ENCODE assay signal across 2 cellular contexts in the genomic region with DNA sequence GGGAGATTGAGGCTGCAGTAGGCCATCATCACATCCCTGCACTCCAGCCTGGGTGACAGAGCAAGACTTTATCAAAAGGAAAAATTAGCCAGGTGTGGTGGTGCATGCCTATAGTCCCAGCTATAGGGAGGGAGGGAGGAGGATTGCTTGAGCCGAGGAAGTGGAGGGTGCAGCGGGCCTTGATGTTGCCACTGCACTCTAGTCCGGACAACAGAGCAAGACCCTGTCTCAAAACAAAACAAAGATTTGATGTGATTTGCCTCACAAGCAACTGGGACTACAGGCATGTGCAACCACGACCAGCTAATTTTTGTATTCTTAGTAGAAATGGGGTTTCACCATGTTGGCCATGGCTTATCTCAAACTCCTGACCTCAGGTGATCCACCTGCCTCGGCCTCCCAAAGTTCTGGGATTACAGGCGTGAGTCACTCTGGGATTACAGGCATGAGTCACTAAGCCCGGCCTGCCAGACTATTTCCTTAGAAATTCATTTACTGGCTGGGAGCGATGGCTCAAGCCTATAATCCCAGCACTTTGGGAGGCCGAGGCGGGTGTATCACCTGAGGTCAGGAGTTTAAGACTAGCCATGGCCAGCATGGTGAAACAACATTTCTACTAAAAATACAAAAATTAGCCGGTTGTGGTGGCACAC.
A peak's percentile ranks its signal among the peaks of the same experiment; 100 is the strongest.
TF ChIP-seq lines count a peak whose summit lies in the region.

No MANE protein-coding gene starts in this region.

TF ChIP-seq in GM23338, 12 proteins besides CTCF, POLR2A, EP300 and RAD21 (continues in another document):
- no peak for TF ChIP-seq ZNF114 (CRISPR knock-in tag; IDR thresholded peaks at IDR 0.05)
- no peak for TF ChIP-seq EZH2 (IDR thresholded peaks at IDR 0.05; ENCODE audit: low read depth, unreplicated experiment)
- no peak for TF ChIP-seq ZNF331 (CRISPR knock-in tag; IDR thresholded peaks at IDR 0.05; ENCODE audit: low read depth)
- TF ChIP-seq, protein P1, sequence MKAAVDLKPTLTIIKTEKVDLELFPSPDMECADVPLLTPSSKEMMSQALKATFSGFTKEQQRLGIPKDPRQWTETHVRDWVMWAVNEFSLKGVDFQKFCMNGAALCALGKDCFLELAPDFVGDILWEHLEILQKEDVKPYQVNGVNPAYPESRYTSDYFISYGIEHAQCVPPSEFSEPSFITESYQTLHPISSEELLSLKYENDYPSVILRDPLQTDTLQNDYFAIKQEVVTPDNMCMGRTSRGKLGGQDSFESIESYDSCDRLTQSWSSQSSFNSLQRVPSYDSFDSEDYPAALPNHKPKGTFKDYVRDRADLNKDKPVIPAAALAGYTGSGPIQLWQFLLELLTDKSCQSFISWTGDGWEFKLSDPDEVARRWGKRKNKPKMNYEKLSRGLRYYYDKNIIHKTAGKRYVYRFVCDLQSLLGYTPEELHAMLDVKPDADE (IDR thresholded peaks at IDR 0.05): no peak
- TF ChIP-seq JUNB (IDR thresholded peaks at IDR 0.05; ENCODE audit: unreplicated experiment): no peak
- no peak for TF ChIP-seq POLR2AphosphoS5 (IDR thresholded peaks at IDR 0.05; ENCODE audit: low read depth)
- TF ChIP-seq, protein P2, sequence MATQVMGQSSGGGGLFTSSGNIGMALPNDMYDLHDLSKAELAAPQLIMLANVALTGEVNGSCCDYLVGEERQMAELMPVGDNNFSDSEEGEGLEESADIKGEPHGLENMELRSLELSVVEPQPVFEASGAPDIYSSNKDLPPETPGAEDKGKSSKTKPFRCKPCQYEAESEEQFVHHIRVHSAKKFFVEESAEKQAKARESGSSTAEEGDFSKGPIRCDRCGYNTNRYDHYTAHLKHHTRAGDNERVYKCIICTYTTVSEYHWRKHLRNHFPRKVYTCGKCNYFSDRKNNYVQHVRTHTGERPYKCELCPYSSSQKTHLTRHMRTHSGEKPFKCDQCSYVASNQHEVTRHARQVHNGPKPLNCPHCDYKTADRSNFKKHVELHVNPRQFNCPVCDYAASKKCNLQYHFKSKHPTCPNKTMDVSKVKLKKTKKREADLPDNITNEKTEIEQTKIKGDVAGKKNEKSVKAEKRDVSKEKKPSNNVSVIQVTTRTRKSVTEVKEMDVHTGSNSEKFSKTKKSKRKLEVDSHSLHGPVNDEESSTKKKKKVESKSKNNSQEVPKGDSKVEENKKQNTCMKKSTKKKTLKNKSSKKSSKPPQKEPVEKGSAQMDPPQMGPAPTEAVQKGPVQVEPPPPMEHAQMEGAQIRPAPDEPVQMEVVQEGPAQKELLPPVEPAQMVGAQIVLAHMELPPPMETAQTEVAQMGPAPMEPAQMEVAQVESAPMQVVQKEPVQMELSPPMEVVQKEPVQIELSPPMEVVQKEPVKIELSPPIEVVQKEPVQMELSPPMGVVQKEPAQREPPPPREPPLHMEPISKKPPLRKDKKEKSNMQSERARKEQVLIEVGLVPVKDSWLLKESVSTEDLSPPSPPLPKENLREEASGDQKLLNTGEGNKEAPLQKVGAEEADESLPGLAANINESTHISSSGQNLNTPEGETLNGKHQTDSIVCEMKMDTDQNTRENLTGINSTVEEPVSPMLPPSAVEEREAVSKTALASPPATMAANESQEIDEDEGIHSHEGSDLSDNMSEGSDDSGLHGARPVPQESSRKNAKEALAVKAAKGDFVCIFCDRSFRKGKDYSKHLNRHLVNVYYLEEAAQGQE (IDR thresholded peaks at IDR 0.05; ENCODE audit: unreplicated experiment): no peak
- no peak for TF ChIP-seq NANOG (IDR thresholded peaks at IDR 0.05; ENCODE audit: borderline replicate concordance)

TF ChIP-seq in WTC11, 78 proteins besides CTCF, POLR2A, EP300 and RAD21:
- TF ChIP-seq, protein P3, sequence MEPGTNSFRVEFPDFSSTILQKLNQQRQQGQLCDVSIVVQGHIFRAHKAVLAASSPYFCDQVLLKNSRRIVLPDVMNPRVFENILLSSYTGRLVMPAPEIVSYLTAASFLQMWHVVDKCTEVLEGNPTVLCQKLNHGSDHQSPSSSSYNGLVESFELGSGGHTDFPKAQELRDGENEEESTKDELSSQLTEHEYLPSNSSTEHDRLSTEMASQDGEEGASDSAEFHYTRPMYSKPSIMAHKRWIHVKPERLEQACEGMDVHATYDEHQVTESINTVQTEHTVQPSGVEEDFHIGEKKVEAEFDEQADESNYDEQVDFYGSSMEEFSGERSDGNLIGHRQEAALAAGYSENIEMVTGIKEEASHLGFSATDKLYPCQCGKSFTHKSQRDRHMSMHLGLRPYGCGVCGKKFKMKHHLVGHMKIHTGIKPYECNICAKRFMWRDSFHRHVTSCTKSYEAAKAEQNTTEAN (CRISPR knock-in tag; IDR thresholded peaks at IDR 0.05): no peak
- TF ChIP-seq ZNF121 (CRISPR knock-in tag; IDR thresholded peaks at IDR 0.05) (peak; percentile 76), FOXP1 (CRISPR knock-in tag; IDR thresholded peaks at IDR 0.05; ENCODE audit: borderline replicate concordance) (no peak), SMAD4 (CRISPR knock-in tag; IDR thresholded peaks at IDR 0.05) (no peak), OVOL2 (CRISPR knock-in tag; IDR thresholded peaks at IDR 0.05; ENCODE audit: borderline replicate concordance) (no peak), TCF7 (CRISPR knock-in tag; IDR thresholded peaks at IDR 0.05; ENCODE audit: low read depth) (no peak)
- TF ChIP-seq, protein P4, sequence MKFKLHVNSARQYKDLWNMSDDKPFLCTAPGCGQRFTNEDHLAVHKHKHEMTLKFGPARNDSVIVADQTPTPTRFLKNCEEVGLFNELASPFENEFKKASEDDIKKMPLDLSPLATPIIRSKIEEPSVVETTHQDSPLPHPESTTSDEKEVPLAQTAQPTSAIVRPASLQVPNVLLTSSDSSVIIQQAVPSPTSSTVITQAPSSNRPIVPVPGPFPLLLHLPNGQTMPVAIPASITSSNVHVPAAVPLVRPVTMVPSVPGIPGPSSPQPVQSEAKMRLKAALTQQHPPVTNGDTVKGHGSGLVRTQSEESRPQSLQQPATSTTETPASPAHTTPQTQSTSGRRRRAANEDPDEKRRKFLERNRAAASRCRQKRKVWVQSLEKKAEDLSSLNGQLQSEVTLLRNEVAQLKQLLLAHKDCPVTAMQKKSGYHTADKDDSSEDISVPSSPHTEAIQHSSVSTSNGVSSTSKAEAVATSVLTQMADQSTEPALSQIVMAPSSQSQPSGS (CRISPR knock-in tag; IDR thresholded peaks at IDR 0.05; ENCODE audit: borderline replicate concordance, low read depth): no peak
- TF ChIP-seq, protein P5, sequence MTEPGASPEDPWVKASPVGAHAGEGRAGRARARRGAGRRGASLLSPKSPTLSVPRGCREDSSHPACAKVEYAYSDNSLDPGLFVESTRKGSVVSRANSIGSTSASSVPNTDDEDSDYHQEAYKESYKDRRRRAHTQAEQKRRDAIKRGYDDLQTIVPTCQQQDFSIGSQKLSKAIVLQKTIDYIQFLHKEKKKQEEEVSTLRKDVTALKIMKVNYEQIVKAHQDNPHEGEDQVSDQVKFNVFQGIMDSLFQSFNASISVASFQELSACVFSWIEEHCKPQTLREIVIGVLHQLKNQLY (CRISPR knock-in tag; IDR thresholded peaks at IDR 0.05): no peak
